Comparison of ENCODE assay signal across 35 cellular contexts in the genomic region with DNA sequence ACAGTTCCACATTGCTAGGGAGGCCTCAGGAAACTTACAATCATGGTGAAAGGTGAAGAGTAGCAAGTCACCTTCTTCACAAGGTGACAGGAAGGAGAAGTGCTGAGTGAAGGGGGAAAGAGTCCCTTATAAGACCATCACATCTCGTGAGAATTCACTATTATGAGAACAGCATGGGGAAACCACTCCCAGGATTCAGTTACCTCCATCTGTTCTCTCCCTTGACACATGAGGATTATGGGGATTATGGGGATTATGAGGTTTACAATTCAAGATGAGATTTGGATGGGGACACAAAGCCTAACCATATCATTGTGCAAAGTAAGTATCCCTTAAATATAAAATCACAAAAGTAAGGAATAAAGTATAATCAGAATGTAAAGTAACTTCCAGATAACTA.
"Had no signal": no experiment of that assay in that cellular context is flagged by ENCODE, and none has a peak within 500 bp of the region (broad histone marks: within the 10 kb centered on the region; RNA-seq: fewer than 3 reads in every experiment).

No MANE protein-coding gene starts in this region.

- H3K4me1 ChIP-seq: adrenal gland, body of pancreas, esophagus muscularis mucosa, foreskin keratinocyte, heart left ventricle, parathyroid adenoma, psoas muscle, sigmoid colon, upper lobe of left lung had no signal

- ATAC-seq: body of pancreas; foreskin keratinocyte; heart left ventricle; left colon; naive thymus-derived CD4-positive, alpha-beta T cell; psoas muscle; stimulated activated memory B cell treated with anti-CD40 and anti-IgM and Interleukin-4, amounts not matched to agents 10 μg/mL and 1 μg/mL and 100 μg/mL, for 72 hours; stimulated activated naive CD8-positive, alpha-beta T cell treated with anti-CD3 and anti-CD28 coated beads, Interleukin-15, amount 100 ng/mL, for 72 hours had no signal

- DNase-seq: activated CD4-positive, alpha-beta memory T cell treated with anti-CD3 and anti-CD28 coated beads for 36 hours; activated CD4-positive, alpha-beta T cell treated with anti-CD3 and anti-CD28 coated beads, Interleukin-2, amount 10 ng/mL, durations not matched to agents 24 days and 14 days; activated CD4-positive, CD25-positive, alpha-beta regulatory T cell treated with anti-CD3 and anti-CD28 coated beads, Interleukin-2, amount 50 U/mL, for 72 hours; activated CD8-positive, alpha-beta memory T cell treated with anti-CD3 and anti-CD28 coated beads, Interleukin-2, amount 50 U/mL, for 4 hours; activated effector memory CD4-positive, alpha-beta T cell treated with anti-CD3 and anti-CD28 coated beads, Interleukin-2, amount 50 U/mL, for 16 hours; activated naive CD4-positive, alpha-beta T cell treated with anti-CD3 and anti-CD28 coated beads for 36 hours; activated naive CD8-positive, alpha-beta T cell treated with anti-CD3 and anti-CD28 coated beads for 36 hours; activated T-cell treated with anti-CD3 and anti-CD28 coated beads, Interleukin-2, amount 50 U/mL, for 1 hour; adrenal gland; aorta; body of pancreas; dermis blood vessel endothelial cell; effector CD4-positive, alpha-beta T cell; foreskin keratinocyte; heart left ventricle; hypothalamus; immature natural killer cell; kidney; left colon; mammary epithelial cell; naive thymus-derived CD4-positive, alpha-beta T cell; nucleus accumbens; psoas muscle; sigmoid colon; stimulated activated CD4-positive, alpha-beta T cell treated with anti-CD3 and anti-CD28 coated beads, Interleukin-1b, Interleukin-23, amount 100 ng/mL, for 48 hours; stimulated activated CD4-positive, alpha-beta T cell treated with anti-CD3 and anti-CD28 coated beads, Interleukin-4, amount 100 ng/mL, for 4 hours; stimulated activated CD8-positive, alpha-beta memory T cell treated with anti-CD3 and anti-CD28 coated beads, Interleukin-4, amount 100 ng/mL, for 48 hours; stimulated activated naive CD8-positive, alpha-beta T cell treated with anti-CD3 and anti-CD28 coated beads, Interleukin-15, amount 100 ng/mL, for 72 hours; substantia nigra; upper lobe of left lung had no signal

- H3K27me3 ChIP-seq: adrenal gland, body of pancreas, esophagus muscularis mucosa, foreskin keratinocyte, heart left ventricle, sigmoid colon, upper lobe of left lung had no signal

- H3K36me3 ChIP-seq: adrenal gland, esophagus muscularis mucosa, heart left ventricle, sigmoid colon, upper lobe of left lung had no signal

- H3K4me3 ChIP-seq: adrenal gland, body of pancreas, esophagus muscularis mucosa, heart left ventricle, psoas muscle, sigmoid colon, smooth muscle cell, upper lobe of left lung had no signal

- H3K9ac ChIP-seq: parathyroid adenoma had no signal

- H2AFZ ChIP-seq: parathyroid adenoma had no signal

- H3K4me2 ChIP-seq: smooth muscle cell had no signal

- H3K9me3 ChIP-seq: adrenal gland, body of pancreas, esophagus muscularis mucosa, heart left ventricle, psoas muscle, sigmoid colon, upper lobe of left lung had no signal

- H3K27ac ChIP-seq: adrenal gland, body of pancreas, esophagus muscularis mucosa, foreskin keratinocyte, heart left ventricle, parathyroid adenoma, psoas muscle, sigmoid colon, upper lobe of left lung, VCaP had no signal
